In the genomic region with DNA sequence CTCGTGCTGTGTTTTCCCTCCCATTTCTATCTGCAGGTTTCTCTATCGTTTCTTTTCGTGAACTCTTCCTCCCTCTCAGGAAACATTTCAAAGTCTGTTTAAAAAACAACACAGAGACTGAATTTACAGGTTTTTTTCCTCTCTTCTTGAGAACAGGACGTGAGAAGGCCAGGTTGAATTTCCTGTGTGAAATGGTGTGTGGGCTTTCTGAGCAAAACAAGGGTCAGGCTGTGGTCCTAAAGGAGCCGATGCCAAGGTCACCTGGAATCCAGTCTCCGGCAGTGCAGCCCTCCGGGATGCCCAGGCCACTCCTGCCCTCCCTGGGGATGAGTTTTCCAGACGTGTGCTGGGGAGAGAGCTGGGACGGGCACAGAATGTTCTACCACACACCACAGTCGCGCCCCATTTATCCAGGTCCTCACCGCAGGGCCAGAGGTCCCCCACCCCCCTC, we compare ENCODE assay signal across 18 cellular contexts.
DNase-seq lines count a peak whose midpoint lies in the region; ATAC-seq and TF ChIP-seq lines count a peak whose summit lies in the region.
"Had no signal": no experiment of that assay in that cellular context is flagged by ENCODE, and none has a peak within 500 bp of the region (broad histone marks: within the 10 kb centered on the region; RNA-seq: fewer than 3 reads in every experiment).

No MANE protein-coding gene starts in this region.

- H3K36me3 Mint-ChIP-seq in activated CD8-positive, alpha-beta memory T cell treated with anti-CD3 and anti-CD28 coated beads, Interleukin-2, amount 10 ng/mL, durations not matched to agents 7 days and 5 days = peaks cover 11% of the 10 kb centered on the region
- no peaks in the 10 kb centered on the region for H3K36me3 Mint-ChIP-seq in T-helper 17 cell (ENCODE audit: low read depth)
- H3K36me3 Mint-ChIP-seq in dendritic cell treated with granulocyte-macrophage colony-stimulating factor and Interleukin-4, amounts not matched to agents 40 ng/mL and 50 ng/mL, for 4 days (ENCODE audit: low read depth) = no peaks in the 10 kb centered on the region
- H3K36me3 Mint-ChIP-seq in stimulated activated effector memory CD8-positive, alpha-beta T cell treated with anti-CD3 and anti-CD28 coated beads, Interleukin-12 subunit alpha, Interleukin-12 subunit beta, amount 100 ng/mL, for 72 hours = peaks cover 28% of the 10 kb centered on the region
- H3K36me3 Mint-ChIP-seq in HFFc6 (ENCODE audit: low read depth) = peaks cover 5% of the 10 kb centered on the region; the same call in 1 of the 2 replicates

- no peak for TF ChIP-seq CTCF in HFFc6 (IDR thresholded peaks at IDR 0.05)

- H3K9me3 Mint-ChIP-seq in activated CD8-positive, alpha-beta memory T cell treated with anti-CD3 and anti-CD28 coated beads, Interleukin-2, amount 10 ng/mL, durations not matched to agents 7 days and 5 days (ENCODE audit: low read depth) = no peaks in the 10 kb centered on the region
- H3K9me3 Mint-ChIP-seq in dendritic cell treated with granulocyte-macrophage colony-stimulating factor and Interleukin-4, amounts not matched to agents 40 ng/mL and 50 ng/mL, for 4 days = peaks cover 6% of the 10 kb centered on the region
- no peaks in the 10 kb centered on the region for H3K9me3 Mint-ChIP-seq in stimulated activated effector memory CD8-positive, alpha-beta T cell treated with anti-CD3 and anti-CD28 coated beads, Interleukin-12 subunit alpha, Interleukin-12 subunit beta, amount 100 ng/mL, for 72 hours
- H3K9me3 Mint-ChIP-seq in HFFc6 = peaks cover 4% of the 10 kb centered on the region; the same call in 1 of the 2 replicates
- H3K9me3 Mint-ChIP-seq: GM23338 had no signal

- CTCF ChIA-PET in activated CD8-positive, alpha-beta memory T cell treated with anti-CD3 and anti-CD28 coated beads, Interleukin-2, amount 10 ng/mL, durations not matched to agents 7 days and 5 days (lab: Charles Lee) = interaction anchor here (1.3 to 10.7 kb wide), 5 partner anchors 20 to 44 kb away, joined by 3 to 108 read pairs (median 8); no protein-coding TSS in a partner anchor

- H3K27me3 Mint-ChIP-seq in activated CD8-positive, alpha-beta memory T cell treated with anti-CD3 and anti-CD28 coated beads, Interleukin-2, amount 10 ng/mL, durations not matched to agents 7 days and 5 days = no peaks in the 10 kb centered on the region
- H3K27me3 Mint-ChIP-seq in T-helper 17 cell (peaks cover 7% of the 10 kb centered on the region), HFFc6 (ENCODE audit: insufficient read depth) (peaks cover 39% of the 10 kb centered on the region)
- peaks cover 51% of the 10 kb centered on the region for H3K27me3 Mint-ChIP-seq in dendritic cell treated with granulocyte-macrophage colony-stimulating factor and Interleukin-4, amounts not matched to agents 40 ng/mL and 50 ng/mL, for 4 days
- H3K27me3 Mint-ChIP-seq: memory B cell had no signal

- peaks cover 97% of the 10 kb centered on the region for H3K4me1 Mint-ChIP-seq in activated CD8-positive, alpha-beta memory T cell treated with anti-CD3 and anti-CD28 coated beads, Interleukin-2, amount 10 ng/mL, durations not matched to agents 7 days and 5 days
- H3K4me1 Mint-ChIP-seq in T-helper 17 cell = peaks cover 48% of the 10 kb centered on the region
- peaks cover 62% of the 10 kb centered on the region for H3K4me1 Mint-ChIP-seq in dendritic cell treated with granulocyte-macrophage colony-stimulating factor and Interleukin-4, amounts not matched to agents 40 ng/mL and 50 ng/mL, for 4 days (ENCODE audit: low read depth)
- peaks cover 99% of the 10 kb centered on the region for H3K4me1 Mint-ChIP-seq in stimulated activated effector memory CD8-positive, alpha-beta T cell treated with anti-CD3 and anti-CD28 coated beads, Interleukin-12 subunit alpha, Interleukin-12 subunit beta, amount 100 ng/mL, for 72 hours
- H3K4me1 Mint-ChIP-seq in HFFc6 (ENCODE audit: low read depth) = no peaks in the 10 kb centered on the region

- ATAC-seq in activated CD8-positive, alpha-beta memory T cell treated with anti-CD3 and anti-CD28 coated beads, Interleukin-2, amount 10 ng/mL, durations not matched to agents 7 days and 5 days = peak; percentile 16
- ATAC-seq in T-helper 17 cell (peak; percentile 50), GM18520 (IDR thresholded peaks at IDR 0.05; ENCODE audit: unreplicated experiment) (no peak)
- peak; percentile 8 for ATAC-seq in stimulated activated effector memory CD8-positive, alpha-beta T cell treated with anti-CD3 and anti-CD28 coated beads, Interleukin-12 subunit alpha, Interleukin-12 subunit beta, amount 100 ng/mL, for 72 hours
- ATAC-seq: A549, GM23338, right cardiac atrium had no signal

- peak overlapping the region; percentile 100 for H3K27ac Mint-ChIP-seq in activated CD8-positive, alpha-beta memory T cell treated with anti-CD3 and anti-CD28 coated beads, Interleukin-2, amount 10 ng/mL, durations not matched to agents 7 days and 5 days
- H3K27ac Mint-ChIP-seq in T-helper 17 cell = peak overlapping the region; percentile 98
- peak overlapping the region; percentile 86 for H3K27ac Mint-ChIP-seq in dendritic cell treated with granulocyte-macrophage colony-stimulating factor and Interleukin-4, amounts not matched to agents 40 ng/mL and 50 ng/mL, for 4 days
- H3K27ac Mint-ChIP-seq in stimulated activated effector memory CD8-positive, alpha-beta T cell treated with anti-CD3 and anti-CD28 coated beads, Interleukin-12 subunit alpha, Interleukin-12 subunit beta, amount 100 ng/mL, for 72 hours = peak overlapping the region; percentile 96
- H3K27ac Mint-ChIP-seq in HFFc6 = no peak overlapping the region
- H3K27ac Mint-ChIP-seq: GM23338, memory B cell had no signal

- intact Hi-C loops in dendritic cell treated with granulocyte-macrophage colony-stimulating factor and Interleukin-4, amounts not matched to agents 40 ng/mL and 50 ng/mL, for 4 days (cut with micrococcal nuclease) = no loop called here

- no peaks in the 10 kb centered on the region for H3K9me3 ChIP-seq in T-helper 17 cell (ENCODE audit: control insufficient read depth, low read length, poor library complexity, severe bottlenecking)
- H3K9me3 ChIP-seq: A549, MG63, SJSA1 had no signal

- peak; percentile 66 for DNase-seq in activated CD8-positive, alpha-beta memory T cell treated with anti-CD3 and anti-CD28 coated beads, Interleukin-2, amount 10 ng/mL, durations not matched to agents 7 days and 5 days
- no peak for DNase-seq in activated CD8-positive, alpha-beta memory T cell treated with anti-CD3 and anti-CD28 coated beads, Interleukin-2, amount 50 U/mL, for 4 hours
- DNase-seq in T-helper 17 cell (no peak), NK-92 (lab: John Stamatoyannopoulos, UW; ENCODE audit: unreplicated experiment) (no peak), HFFc6 (no peak)
- DNase-seq in stimulated activated effector memory CD8-positive, alpha-beta T cell treated with anti-CD3 and anti-CD28 coated beads, Interleukin-12 subunit alpha, Interleukin-12 subunit beta, amount 100 ng/mL, for 72 hours (ENCODE audit: low spot score in 2 of 2) = no peak
- DNase-seq: amygdala; MG63; NCI-H187; NCI-H524; right cardiac atrium; stimulated activated CD4-positive, alpha-beta T cell treated with anti-CD3 and anti-CD28 coated beads, Interleukin-4, amount 100 ng/mL, for 1 hour had no signal

- H3K4me3 Mint-ChIP-seq in activated CD8-positive, alpha-beta memory T cell treated with anti-CD3 and anti-CD28 coated beads, Interleukin-2, amount 10 ng/mL, durations not matched to agents 7 days and 5 days = peak overlapping the region; percentile 72
- peak overlapping the region; percentile 91 for H3K4me3 Mint-ChIP-seq in T-helper 17 cell
- no peak overlapping the region for H3K4me3 Mint-ChIP-seq in dendritic cell treated with granulocyte-macrophage colony-stimulating factor and Interleukin-4, amounts not matched to agents 40 ng/mL and 50 ng/mL, for 4 days
- H3K4me3 Mint-ChIP-seq in stimulated activated effector memory CD8-positive, alpha-beta T cell treated with anti-CD3 and anti-CD28 coated beads, Interleukin-12 subunit alpha, Interleukin-12 subunit beta, amount 100 ng/mL, for 72 hours = peak overlapping the region; percentile 69
- no peak overlapping the region for H3K4me3 Mint-ChIP-seq in HFFc6
- H3K4me3 Mint-ChIP-seq: GM23338, memory B cell had no signal

Comparison
In these comparisons a context has a peak if more than half of its experiments do, and no peak if none do; other contexts are left out.
1. H3K4me3 Mint-ChIP-seq: peak in activated CD8-positive, alpha-beta memory T cell treated with anti-CD3 and anti-CD28 coated beads, Interleukin-2, amount 10 ng/mL, durations not matched to agents 7 days and 5 days (single experiment), T-helper 17 cell (single experiment) and stimulated activated effector memory CD8-positive, alpha-beta T cell treated with anti-CD3 and anti-CD28 coated beads, Interleukin-12 subunit alpha, Interleukin-12 subunit beta, amount 100 ng/mL, for 72 hours (single experiment); none in dendritic cell treated with granulocyte-macrophage colony-stimulating factor and Interleukin-4, amounts not matched to agents 40 ng/mL and 50 ng/mL, for 4 days (single experiment) and HFFc6 (single experiment).